ENCODE assay signal across 15 cellular contexts in the genomic region with DNA sequence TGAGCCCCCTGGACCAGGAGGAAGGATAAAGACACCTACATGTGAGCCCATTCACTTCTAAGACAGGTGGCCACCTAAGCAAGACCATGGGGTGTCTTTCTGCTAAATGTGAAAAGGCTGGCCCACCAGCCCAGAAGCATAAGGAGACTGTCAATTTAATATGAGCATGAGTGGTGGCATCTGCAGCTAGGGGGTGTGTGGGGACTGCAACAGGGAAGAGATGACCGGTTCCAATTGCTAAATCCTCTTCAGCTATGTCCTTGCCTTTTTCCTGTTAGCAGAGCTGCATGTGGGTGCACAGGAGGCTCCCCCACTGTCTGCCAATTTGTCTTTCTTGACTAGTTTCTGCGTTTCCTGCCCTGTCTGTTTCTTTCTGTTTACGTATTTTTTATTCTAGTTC. TPM values are rescaled to one million over a fixed set of nuclear protein-coding genes. Genes with fewer than 3 reads are reported as not detected.
"Had no signal": no experiment of that assay in that cellular context is flagged by ENCODE, and none has a peak within 500 bp of the region (broad histone marks: within the 10 kb centered on the region; RNA-seq: fewer than 3 reads in every experiment).

No MANE protein-coding gene starts in this region.

- ATAC-seq: activated CD4-positive, CD25-positive, alpha-beta regulatory T cell treated with anti-CD3 and anti-CD28 coated beads, Interleukin-2, amount 50 U/mL, for 24 hours; activated naive CD4-positive, alpha-beta T cell treated with anti-CD3 and anti-CD28 coated beads, Interleukin-2, amount 50 U/mL, for 72 hours; foreskin keratinocyte had no signal

- H3K4me3 Mint-ChIP-seq: neural crest cell had no signal

- H3K9me3 Mint-ChIP-seq: activated naive CD4-positive, alpha-beta T cell treated with anti-CD3 and anti-CD28 coated beads, Interleukin-2, amount 50 U/mL, for 72 hours; neural crest cell had no signal

- DNase-seq: activated effector memory CD4-positive, alpha-beta T cell treated with Interleukin-2 at 50 U/mL for 16 hours; foreskin keratinocyte; glutamatergic neuron; hypothalamus; kidney; mesenchymal stem cell; ovary; sigmoid colon; spleen; T-helper 9 cell; thyroid gland had no signal

- H3K4me1 Mint-ChIP-seq: neural crest cell had no signal

RNA-seq across cellular contexts. Expression of gene BMP8A, which starts 22.3 kb away (rescaled TPM):
- total RNA-seq: foreskin keratinocyte, liver had no signal
